In genomic region chr6:1701668-1702353, GRCh38 we compare ENCODE assay signal across 10 cellular contexts.
DNase-seq lines count a peak whose midpoint lies in the region; FAIRE-seq and TF ChIP-seq lines count a peak whose summit lies in the region.
"Had no signal": no experiment of that assay in that cellular context is flagged by ENCODE, and none has a peak within 500 bp of the region (broad histone marks: within the 10 kb centered on the region; RNA-seq: fewer than 3 reads in every experiment).

No MANE protein-coding gene starts in this region.

- H2AFZ ChIP-seq in keratinocyte (ENCODE audit: control insufficient read depth, low read length) = no peak overlapping the region

- DNase-seq in HEK293T (ENCODE audit: extremely low spot score) = peak; percentile 24
- DNase-seq in astrocyte of the spinal cord (ENCODE audit: low read depth, low spot score) = peak; percentile 80
- no peak for DNase-seq in keratinocyte (ENCODE audit: low read depth, low spot score)
- no peak for DNase-seq in HAP-1 (ENCODE audit: low spot score in 2 of 2)
- DNase-seq in NCI-H2029 (lab: John Stamatoyannopoulos, UW) = no peak
- no peak for DNase-seq in NCI-H1105 treated with DMSO at 0.1 percent for 48 hours (lab: John Stamatoyannopoulos, UW)
- DNase-seq: DMS79 treated with DMSO at 0.1 percent for 48 hours; stimulated activated CD4-positive, alpha-beta T cell treated with anti-CD3 and anti-CD28 coated beads, Interleukin-12 subunit alpha, Interleukin-12 subunit beta, amount 100 ng/mL, for 4 hours; stimulated activated naive CD8-positive, alpha-beta T cell treated with anti-CD3 and anti-CD28 coated beads, Interleukin-15, Interleukin-2, amounts not matched to agents 100 U/mL and 50 U/mL, for 24 hours had no signal

- dilution Hi-C loops in keratinocyte (cut with MboI; ENCODE audit: extremely low pct_ligation_motif_present, low sequenced_read_pairs) = no loop called here

- H3K27me3 ChIP-seq in keratinocyte (ENCODE audit: control insufficient read depth, extremely low read depth, insufficient read depth, low read length) = no peaks in the 10 kb centered on the region
- no peaks in the 10 kb centered on the region for H3K27me3 ChIP-seq in subcutaneous abdominal adipose tissue (ENCODE audit: control insufficient read depth in 5 of 5, insufficient read depth in 4 of 5, low read length in 5 of 5)
- H3K27me3 ChIP-seq in HAP-1 (ENCODE audit: low read depth) = no peaks in the 10 kb centered on the region

- no peaks in the 10 kb centered on the region for H3K79me2 ChIP-seq in keratinocyte (ENCODE audit: control insufficient read depth, insufficient read depth, low read length)

- in situ Hi-C loops in astrocyte of the spinal cord (cut with HindIII; ENCODE audit: low sequenced_read_pairs) (no loop called here), HAP-1 (cut with MboI; ENCODE audit: low sequenced_read_pairs) (no loop called here)

- H4K20me1 ChIP-seq in keratinocyte (ENCODE audit: control insufficient read depth, extremely low read depth, insufficient read depth, low read length) = no peaks in the 10 kb centered on the region

- no peak overlapping the region for H3K4me3 ChIP-seq in astrocyte of the spinal cord (ENCODE audit: low read depth, low read length)
- H3K4me3 ChIP-seq in keratinocyte (ENCODE audit: control insufficient read depth in 2 of 3, extremely low read depth in 1 of 3, insufficient read depth in 2 of 3, low read depth in 1 of 3, low read length in 3 of 3) = no peak overlapping the region
- H3K4me3 ChIP-seq in subcutaneous abdominal adipose tissue (ENCODE audit: low read depth in 1 of 5, low read length in 5 of 5) = peak overlapping the region in 3 of 5 donors; percentile 23 to 54 (median 33)
- no peak overlapping the region for H3K4me3 ChIP-seq in HAP-1

- no peak overlapping the region for H3K9ac ChIP-seq in keratinocyte (ENCODE audit: control insufficient read depth, extremely low read depth, insufficient read depth, low read length)
- H3K9ac ChIP-seq in subcutaneous abdominal adipose tissue (ENCODE audit: low read length in 5 of 5) = peak overlapping the region in 3 of 5 donors; percentile 11 to 66 (median 33)

- H3K9me1 ChIP-seq in keratinocyte (ENCODE audit: control insufficient read depth, extremely low read depth, insufficient read depth, low read length) = no peaks in the 10 kb centered on the region

- no peaks in the 10 kb centered on the region for H3K36me3 ChIP-seq in keratinocyte (ENCODE audit: control insufficient read depth in 2 of 2, extremely low read depth in 1 of 2, insufficient read depth in 2 of 2, low read length in 2 of 2)
- no peaks in the 10 kb centered on the region for H3K36me3 ChIP-seq in subcutaneous abdominal adipose tissue (ENCODE audit: control insufficient read depth in 5 of 5, insufficient read depth in 5 of 5, low read length in 5 of 5)
- H3K36me3 ChIP-seq in HAP-1 (replicated peaks) = no peaks in the 10 kb centered on the region

- CTCF ChIA-PET in HEK293T (lab: Yijun Ruan, JAX) = interaction anchor here (1.5 to 2.1 kb wide), 3 partner anchors 9 to 180 kb away, joined by 4 to 11 read pairs (median 6); no protein-coding TSS in a partner anchor

- POLR2A ChIA-PET in HEK293T (lab: Yijun Ruan, JAX) = interaction anchor here (0.5 to 3.1 kb wide), 26 partner anchors 9 to 1333 kb away, joined by 3 to 36 read pairs (median 4); partner anchors contain the start of gene FOXC1

- H3K4me1 ChIP-seq in keratinocyte (ENCODE audit: control insufficient read depth, extremely low read depth, insufficient read depth, low read length) = peaks cover 36% of the 10 kb centered on the region
- H3K4me1 ChIP-seq in subcutaneous abdominal adipose tissue (ENCODE audit: control insufficient read depth in 5 of 5, insufficient read depth in 5 of 5, low read length in 5 of 5) = peaks cover 7 to 20% (median 16%) of the 10 kb centered on the region in 5 donors
- no peaks in the 10 kb centered on the region for H3K4me1 ChIP-seq in HAP-1

- no peak for FAIRE-seq in keratinocyte (lab: Jason Lieb, UNC)

- peak overlapping the region; percentile 34 for H3K27ac ChIP-seq in keratinocyte (ENCODE audit: control insufficient read depth, insufficient read depth, low read length)
- peak overlapping the region; percentile 42 for H3K27ac ChIP-seq in subcutaneous abdominal adipose tissue (ENCODE audit: low read depth, low read length)

- TF ChIP-seq CTCF in astrocyte of the spinal cord (IDR thresholded peaks at IDR 0.05; ENCODE audit: low read depth, low read length) = no peak
- no peak for TF ChIP-seq CTCF in keratinocyte (optimal IDR thresholded peaks at IDR 0.05 in 1 of 3, IDR thresholded peaks at IDR 0.05 in 1 of 3, conservative IDR thresholded peaks at IDR 0.05 in 1 of 3; ENCODE audit: extremely low read depth in 1 of 3, insufficient read depth in 2 of 3, low read length in 3 of 3)

- H3K9me3 ChIP-seq in keratinocyte (ENCODE audit: control insufficient read depth, low read depth, low read length) = no peaks in the 10 kb centered on the region
- H3K9me3 ChIP-seq in subcutaneous abdominal adipose tissue (ENCODE audit: control insufficient read depth in 5 of 5, low read length in 5 of 5) = no peaks in the 10 kb centered on the region
- H3K9me3 ChIP-seq in HAP-1 = no peaks in the 10 kb centered on the region

- no peak overlapping the region for H3K4me2 ChIP-seq in keratinocyte (ENCODE audit: control insufficient read depth, extremely low read depth, insufficient read depth, low read depth, low read length)

TF ChIP-seq in HEK293T, 16 proteins besides CTCF, POLR2A, EP300 and RAD21:
- TF ChIP-seq ARNT (IDR thresholded peaks at IDR 0.05) (no peak), SP1 (IDR thresholded peaks at IDR 0.05) (no peak), FOXA1 (IDR thresholded peaks at IDR 0.05) (no peak), ZNF384 (IDR thresholded peaks at IDR 0.05) (no peak), CTBP1 (IDR thresholded peaks at IDR 0.05; ENCODE audit: borderline replicate concordance) (peak; percentile 54; the same call in 1 of the 2 replicates), TARDBP (IDR thresholded peaks at IDR 0.05) (no peak), HDGF (IDR thresholded peaks at IDR 0.05; ENCODE audit: borderline replicate concordance) (no peak), FOXK2 (IDR thresholded peaks at IDR 0.05) (no peak), L3MBTL2 (conservative IDR thresholded peaks at IDR 0.05) (no peak), SUZ12 (IDR thresholded peaks at IDR 0.05) (no peak), LEF1 (IDR thresholded peaks at IDR 0.05; ENCODE audit: borderline replicate concordance) (no peak), PKNOX1 (IDR thresholded peaks at IDR 0.05) (peak; percentile 30; the same call in 1 of the 2 replicates), BHLHE40 (IDR thresholded peaks at IDR 0.05; ENCODE audit: borderline replicate concordance) (no peak), NFRKB (IDR thresholded peaks at IDR 0.05) (no peak)

Comparison
In these comparisons a context has a peak if more than half of its experiments do, and no peak if none do; other contexts are left out.
1. DNase-seq: peak in HEK293T (single experiment) and astrocyte of the spinal cord (single experiment); none in keratinocyte (single experiment), HAP-1 (0 of 2), NCI-H2029 (single experiment) and NCI-H1105 treated with DMSO at 0.1 percent for 48 hours (single experiment).
2. H3K4me3 ChIP-seq: peak in subcutaneous abdominal adipose tissue (3 of 5); none in astrocyte of the spinal cord (single experiment), keratinocyte (0 of 3) and HAP-1 (single experiment).